ENCODE assay signal across 20 cellular contexts in genomic region chrX:53621418-53621986, GRCh38.
A peak's percentile ranks its signal among the peaks of the same experiment; 100 is the strongest.
DNase-seq lines count a peak whose midpoint lies in the region; ATAC-seq, FAIRE-seq and TF ChIP-seq lines count a peak whose summit lies in the region.
"Had no signal": no experiment of that assay in that cellular context is flagged by ENCODE, and none has a peak within 500 bp of the region (broad histone marks: within the 10 kb centered on the region; RNA-seq: fewer than 3 reads in every experiment).

No MANE protein-coding gene starts in this region.

- peak; percentile 54 for FAIRE-seq in GM12892 (lab: Jason Lieb, UNC)

- no peak overlapping the region for H3K27ac ChIP-seq in osteoblast (ENCODE audit: low read depth, low read length)

- peak; percentile 60 to 79 for ATAC-seq in activated T-cell treated with anti-CD3 and anti-CD28 coated beads, Interleukin-2, amount 50 U/mL, for 72 hours (replicated peaks in 1 of 2)
- ATAC-seq in GM21717 (IDR thresholded peaks at IDR 0.05; ENCODE audit: unreplicated experiment): no peak
- ATAC-seq: PC-3 had no signal

- TF ChIP-seq CTCF in osteoblast (IDR thresholded peaks at IDR 0.05; ENCODE audit: extremely low read depth, low read depth, low read length): no peak

- peaks cover 12 to 39% of the 10 kb centered on the region in 2 donors for H3K36me3 Mint-ChIP-seq in activated T-cell treated with anti-CD3 and anti-CD28 coated beads, Interleukin-2, amount 50 U/mL, for 72 hours (ENCODE audit: insufficient read depth in 2 of 2)
- peaks cover 73% of the 10 kb centered on the region for H3K36me3 Mint-ChIP-seq in activated T-helper 2 cell treated with anti-CD3 and anti-CD28 coated beads, Interferon-gamma antibody, Interleukin-2, Interleukin-4, amounts not matched to agents 10 μg/mL and 5 μg/mL and 100 μg/mL, durations not matched to agents 14 hours and 24 hours and 36 hours (ENCODE audit: low read depth)

- H3K4me3 Mint-ChIP-seq in activated T-cell treated with anti-CD3 and anti-CD28 coated beads, Interleukin-2, amount 50 U/mL, for 72 hours: peak overlapping the region in 1 of 2 donors; percentile 24
- no peak overlapping the region for H3K4me3 Mint-ChIP-seq in activated T-helper 2 cell treated with anti-CD3 and anti-CD28 coated beads, Interferon-gamma antibody, Interleukin-2, Interleukin-4, amounts not matched to agents 10 μg/mL and 5 μg/mL and 100 μg/mL, durations not matched to agents 14 hours and 24 hours and 36 hours (ENCODE audit: low read depth)
- H3K4me3 Mint-ChIP-seq: CD4-positive, alpha-beta T cell had no signal

- no peak for TF ChIP-seq POLR2A in GM12892 (IDR thresholded peaks at IDR 0.05; ENCODE audit: low read depth, low read length)

- H3K9me3 Mint-ChIP-seq in activated T-cell treated with anti-CD3 and anti-CD28 coated beads, Interleukin-2, amount 50 U/mL, for 72 hours: no peaks in the 10 kb centered on the region
- H3K9me3 Mint-ChIP-seq in activated T-helper 2 cell treated with anti-CD3 and anti-CD28 coated beads, Interferon-gamma antibody, Interleukin-2, Interleukin-4, amounts not matched to agents 10 μg/mL and 5 μg/mL and 100 μg/mL, durations not matched to agents 14 hours and 24 hours and 36 hours: no peaks in the 10 kb centered on the region
- H3K9me3 Mint-ChIP-seq: CD4-positive, alpha-beta T cell had no signal

- H3K4me2 ChIP-seq in osteoblast (ENCODE audit: insufficient read depth, low read length): no peak overlapping the region

- H4K20me1 ChIP-seq in osteoblast (ENCODE audit: insufficient read depth, low read length): peaks cover 3% of the 10 kb centered on the region

- H3K27me3 ChIP-seq in osteoblast (ENCODE audit: insufficient read depth, low read length) (peaks cover 4% of the 10 kb centered on the region), HAP-1 (ENCODE audit: low read depth) (no peaks in the 10 kb centered on the region)

- H3K27me3 Mint-ChIP-seq in activated T-cell treated with anti-CD3 and anti-CD28 coated beads, Interleukin-2, amount 50 U/mL, for 72 hours (ENCODE audit: low read depth): peaks cover 6% of the 10 kb centered on the region
- H3K27me3 Mint-ChIP-seq in activated T-helper 2 cell treated with anti-CD3 and anti-CD28 coated beads, Interferon-gamma antibody, Interleukin-2, Interleukin-4, amounts not matched to agents 10 μg/mL and 5 μg/mL and 100 μg/mL, durations not matched to agents 14 hours and 24 hours and 36 hours (ENCODE audit: low read depth): no peaks in the 10 kb centered on the region
- H3K27me3 Mint-ChIP-seq: CD4-positive, alpha-beta T cell had no signal

- H3K4me1 ChIP-seq in osteoblast (ENCODE audit: insufficient read depth, low read length): no peaks in the 10 kb centered on the region
- H3K4me1 ChIP-seq in HAP-1: peaks cover 12% of the 10 kb centered on the region

- peak overlapping the region; percentile 88 for H3K27ac Mint-ChIP-seq in activated T-cell treated with anti-CD3 and anti-CD28 coated beads, Interleukin-2, amount 50 U/mL, for 72 hours
- peak overlapping the region; percentile 89 for H3K27ac Mint-ChIP-seq in activated T-helper 2 cell treated with anti-CD3 and anti-CD28 coated beads, Interferon-gamma antibody, Interleukin-2, Interleukin-4, amounts not matched to agents 10 μg/mL and 5 μg/mL and 100 μg/mL, durations not matched to agents 14 hours and 24 hours and 36 hours
- H3K27ac Mint-ChIP-seq: CD4-positive, alpha-beta T cell had no signal

- in situ Hi-C loops in HAP-1 (cut with MboI; ENCODE audit: low sequenced_read_pairs): no loop called here

- intact Hi-C loops in activated T-helper 2 cell treated with anti-CD3 and anti-CD28 coated beads, Interferon-gamma antibody, Interleukin-2, Interleukin-4, amounts not matched to agents 10 μg/mL and 5 μg/mL and 100 μg/mL, durations not matched to agents 14 hours and 24 hours and 36 hours (cut with micrococcal nuclease): no loop called here

- H3K36me3 ChIP-seq in osteoblast (ENCODE audit: insufficient read depth, low read length) (peaks cover 50% of the 10 kb centered on the region), HAP-1 (replicated peaks) (peaks cover 88% of the 10 kb centered on the region)

- H3K4me1 Mint-ChIP-seq in activated T-cell treated with anti-CD3 and anti-CD28 coated beads, Interleukin-2, amount 50 U/mL, for 72 hours (ENCODE audit: low read depth): peaks cover 12% of the 10 kb centered on the region
- H3K4me1 Mint-ChIP-seq in activated T-helper 2 cell treated with anti-CD3 and anti-CD28 coated beads, Interferon-gamma antibody, Interleukin-2, Interleukin-4, amounts not matched to agents 10 μg/mL and 5 μg/mL and 100 μg/mL, durations not matched to agents 14 hours and 24 hours and 36 hours (ENCODE audit: low read depth): peaks cover 16% of the 10 kb centered on the region

- H3K9me3 ChIP-seq in osteoblast (ENCODE audit: low read depth, low read length) (no peaks in the 10 kb centered on the region), HAP-1 (no peaks in the 10 kb centered on the region)

- DNase-seq in activated T-cell treated with anti-CD3 and anti-CD28 coated beads, Interleukin-2, amount 50 U/mL, for 72 hours: no peak
- DNase-seq in activated T-cell treated with anti-CD3 and anti-CD28 coated beads for 4 hours (no peak), GM12892 (ENCODE audit: insufficient read length) (no peak), osteoblast (ENCODE audit: insufficient read length, low spot score, missing footprints) (peak; percentile 58), cerebellar nuclear complex (lab: John Stamatoyannopoulos, UW) (no peak), HAP-1 (ENCODE audit: low spot score in 2 of 2) (no peak)
- DNase-seq in activated T-helper 2 cell treated with anti-CD3 and anti-CD28 coated beads, Interferon-gamma antibody, Interleukin-2, Interleukin-4, amounts not matched to agents 10 μg/mL and 5 μg/mL and 100 μg/mL, durations not matched to agents 14 hours and 24 hours and 36 hours (ENCODE audit: low spot score): no peak
- DNase-seq: ACHN; CD4-positive, alpha-beta T cell; DND-41; GDM1; GOT3; KBM-7; NCI-H1048; NCI-H146; NCI-H2081 treated with DMSO at 0.1 percent for 48 hours; NCI-H345; NCI-H69; PC-3 had no signal

- H3K4me3 ChIP-seq in osteoblast (ENCODE audit: insufficient read depth, low read length) (no peak overlapping the region), HAP-1 (no peak overlapping the region)

- H3K79me2 ChIP-seq in osteoblast (ENCODE audit: insufficient read depth, low read length): peaks cover 24% of the 10 kb centered on the region

- H2AFZ ChIP-seq in osteoblast (ENCODE audit: low read length): no peak overlapping the region
